Comparison of ENCODE assay signal across 1 cellular context in genomic region chr17:489758-490329, GRCh38.
TF ChIP-seq lines count a peak whose summit lies in the region.

No MANE protein-coding gene starts in this region.

TF ChIP-seq in K562, 482 proteins besides CTCF, POLR2A, EP300 and RAD21 (continued from another document):
- TF ChIP-seq ZNF740 (CRISPR knock-in tag; IDR thresholded peaks at IDR 0.05) (0 out of 2 replicates have a peak, but pooled peaks have one; percentile 38), ZNF740 (tag; IDR thresholded peaks at IDR 0.05) (no peak), ZBTB43 (CRISPR knock-in tag; IDR thresholded peaks at IDR 0.05) (no peak), ZNF41 (CRISPR knock-in tag; conservative IDR thresholded peaks at IDR 0.05) (no peak), SMARCA4 (IDR thresholded peaks at IDR 0.05) (no peak), BACH1 (tag; IDR thresholded peaks at IDR 0.05) (no peak), ZBTB7A (IDR thresholded peaks at IDR 0.05; ENCODE audit: borderline replicate concordance, control insufficient read depth, low read depth, low read length) (peak; percentile 34; the same call in 1 of the 2 replicates), KDM4B (IDR thresholded peaks at IDR 0.05; ENCODE audit: borderline replicate concordance in 2 of 2, low read depth in 1 of 2) (no peak), GATAD2A (IDR thresholded peaks at IDR 0.05) (no peak), ATF4 (CRISPR knock-in tag; IDR thresholded peaks at IDR 0.05) (no peak), ARID1B (IDR thresholded peaks at IDR 0.05) (no peak), ZFX (CRISPR knock-in tag; IDR thresholded peaks at IDR 0.05) (peak; percentile 33; the same call in 1 of the 2 replicates), ZBTB34 (CRISPR knock-in tag; IDR thresholded peaks at IDR 0.05) (no peak), ZNF143 (CRISPR knock-in tag; IDR thresholded peaks at IDR 0.05) (no peak), HNRNPLL (IDR thresholded peaks at IDR 0.05; ENCODE audit: low read depth, low read length, poor library complexity, severe bottlenecking) (no peak), RBFOX2 (IDR thresholded peaks at IDR 0.05; ENCODE audit: low read depth, low read length) (0 out of 2 replicates have a peak, but pooled peaks have one; percentile 23), ZNF224 (CRISPR knock-in tag; IDR thresholded peaks at IDR 0.05) (no peak), PCBP1 (IDR thresholded peaks at IDR 0.05; ENCODE audit: low read depth, low read length, poor library complexity, severe bottlenecking) (no peak), IRF2 (CRISPR knock-in tag; IDR thresholded peaks at IDR 0.05) (no peak), ZNF347 (CRISPR knock-in tag; IDR thresholded peaks at IDR 0.05; ENCODE audit: low read depth) (no peak), RBM39 (optimal IDR thresholded peaks at IDR 0.05; ENCODE audit: low read depth, low read length) (no peak)
